ENCODE assay signal across 38 cellular contexts in genomic region chr5:74655206-74655605, GRCh38.
"Had no signal": no experiment of that assay in that cellular context is flagged by ENCODE, and none has a peak within 500 bp of the region (broad histone marks: within the 10 kb centered on the region; RNA-seq: fewer than 3 reads in every experiment).

No MANE protein-coding gene starts in this region.

- H3K4me3 ChIP-seq: adrenal gland, ascending aorta, body of pancreas, breast epithelium, cardiac muscle cell had no signal

- H3K27ac Mint-ChIP-seq: activated naive CD4-positive, alpha-beta T cell treated with anti-CD3 and anti-CD28 coated beads for 36 hours; activated naive CD4-positive, alpha-beta T cell treated with anti-CD3 and anti-CD28 coated beads, Interleukin-2, amount 10 ng/mL, durations not matched to agents 7 days and 5 days; activated naive CD4-positive, alpha-beta T cell treated with anti-CD3 and anti-CD28 coated beads, Interleukin-2, amount 50 U/mL, for 72 hours; activated naive CD8-positive, alpha-beta T cell; activated naive CD8-positive, alpha-beta T cell treated with anti-CD3 and anti-CD28 coated beads for 36 hours; activated naive CD8-positive, alpha-beta T cell treated with anti-CD3 and anti-CD28 coated beads, Interleukin-2, amount 10 ng/mL, durations not matched to agents 7 days and 5 days; activated naive CD8-positive, alpha-beta T cell treated with anti-CD3 and anti-CD28 coated beads, Interleukin-2, amount 50 U/mL, for 24 hours; activated T-cell treated with anti-CD3 and anti-CD28 coated beads, Interleukin-2, amount 50 U/mL, for 24 hours; activated T-cell treated with anti-CD3 and anti-CD28 coated beads, Interleukin-2, amount 50 U/mL, for 72 hours; activated T-helper 1 cell treated with anti-CD3 and anti-CD28 coated beads, Interleukin-12 subunit alpha, Interleukin-12 subunit beta, Interleukin-2, Interleukin-4 antibody, amounts not matched to agents 30 ng/mL and 10 ng/mL and 1 ng/mL, durations not matched to agents 14 hours and 24 hours and 36 hours; activated T-helper 17 cell treated with anti-CD3 and anti-CD28 coated beads, Interleukin-2, amount 50 U/mL, for 72 hours; activated T-helper 2 cell treated with anti-CD3 and anti-CD28 coated beads, Interferon-gamma antibody, Interleukin-2, Interleukin-4, amounts not matched to agents 10 μg/mL and 5 μg/mL and 100 μg/mL, durations not matched to agents 14 hours and 24 hours and 36 hours; brain had no signal

- H3K4me1 ChIP-seq: adrenal gland, ascending aorta, breast epithelium had no signal

- H3K27ac ChIP-seq: adrenal gland, ascending aorta, body of pancreas, brain microvascular endothelial cell, breast epithelium, cardiac muscle cell had no signal

- H3K9me3 ChIP-seq: adrenal gland, ascending aorta, body of pancreas, breast epithelium had no signal

- H3K27me3 ChIP-seq: adrenal gland, ascending aorta, body of pancreas, brain microvascular endothelial cell, breast epithelium, cardiac muscle cell had no signal

- H3K36me3 Mint-ChIP-seq: activated naive CD4-positive, alpha-beta T cell treated with anti-CD3 and anti-CD28 coated beads, Interleukin-2, amount 10 ng/mL, durations not matched to agents 7 days and 5 days; activated naive CD4-positive, alpha-beta T cell treated with anti-CD3 and anti-CD28 coated beads, Interleukin-2, amount 50 U/mL, for 24 hours; activated naive CD4-positive, alpha-beta T cell treated with anti-CD3 and anti-CD28 coated beads, Interleukin-2, amount 50 U/mL, for 72 hours; activated naive CD8-positive, alpha-beta T cell; activated naive CD8-positive, alpha-beta T cell treated with anti-CD3 and anti-CD28 coated beads for 36 hours; activated naive CD8-positive, alpha-beta T cell treated with anti-CD3 and anti-CD28 coated beads, Interleukin-2, amount 10 ng/mL, durations not matched to agents 7 days and 5 days; brain had no signal

- H3K9me3 Mint-ChIP-seq: activated naive CD4-positive, alpha-beta T cell treated with anti-CD3 and anti-CD28 coated beads for 36 hours; activated naive CD4-positive, alpha-beta T cell treated with anti-CD3 and anti-CD28 coated beads, Interleukin-2, amount 10 ng/mL, durations not matched to agents 7 days and 5 days; activated naive CD4-positive, alpha-beta T cell treated with anti-CD3 and anti-CD28 coated beads, Interleukin-2, amount 50 U/mL, for 24 hours; activated naive CD4-positive, alpha-beta T cell treated with anti-CD3 and anti-CD28 coated beads, Interleukin-2, amount 50 U/mL, for 72 hours; activated naive CD8-positive, alpha-beta T cell treated with anti-CD3 and anti-CD28 coated beads for 36 hours; activated naive CD8-positive, alpha-beta T cell treated with anti-CD3 and anti-CD28 coated beads, Interleukin-2, amount 10 ng/mL, durations not matched to agents 7 days and 5 days; activated naive CD8-positive, alpha-beta T cell treated with anti-CD3 and anti-CD28 coated beads, Interleukin-2, amount 50 U/mL, for 24 hours; activated T-cell treated with anti-CD3 and anti-CD28 coated beads, Interleukin-2, amount 50 U/mL, for 24 hours; activated T-cell treated with anti-CD3 and anti-CD28 coated beads, Interleukin-2, amount 50 U/mL, for 4 hours; activated T-cell treated with anti-CD3 and anti-CD28 coated beads, Interleukin-2, amount 50 U/mL, for 72 hours; activated T-helper 1 cell treated with anti-CD3 and anti-CD28 coated beads, Interleukin-12 subunit alpha, Interleukin-12 subunit beta, Interleukin-2, Interleukin-4 antibody, amounts not matched to agents 30 ng/mL and 10 ng/mL and 1 ng/mL, durations not matched to agents 14 hours and 24 hours and 36 hours; activated T-helper 17 cell treated with anti-CD3 and anti-CD28 coated beads, Interleukin-2, amount 50 U/mL, for 72 hours; activated T-helper 2 cell treated with anti-CD3 and anti-CD28 coated beads, Interferon-gamma antibody, Interleukin-2, Interleukin-4, amounts not matched to agents 10 μg/mL and 5 μg/mL and 100 μg/mL, durations not matched to agents 14 hours and 24 hours and 36 hours; central memory CD8-positive, alpha-beta T cell had no signal

- DNase-seq: activated effector memory CD4-positive, alpha-beta T cell treated with anti-CD3 and anti-CD28 coated beads, Interleukin-2, amount 50 U/mL, for 16 hours; activated effector memory CD4-positive, alpha-beta T cell treated with Interleukin-2 at 50 U/mL for 16 hours; activated gamma-delta T cell; activated gamma-delta T cell treated with Interleukin-2 at 50 U/mL for 16 hours; activated naive CD4-positive, alpha-beta T cell; activated naive CD4-positive, alpha-beta T cell treated with anti-CD3 and anti-CD28 coated beads for 36 hours; activated naive CD4-positive, alpha-beta T cell treated with anti-CD3 and anti-CD28 coated beads, Interleukin-2, amount 10 ng/mL, durations not matched to agents 7 days and 5 days; activated naive CD4-positive, alpha-beta T cell treated with anti-CD3 and anti-CD28 coated beads, Interleukin-2, amount 50 U/mL, for 16 hours; activated naive CD4-positive, alpha-beta T cell treated with Interleukin-2 at 50 U/mL for 16 hours; activated naive CD8-positive, alpha-beta T cell treated with anti-CD3 and anti-CD28 coated beads for 36 hours; activated naive CD8-positive, alpha-beta T cell treated with anti-CD3 and anti-CD28 coated beads, Interleukin-2, amount 10 ng/mL, durations not matched to agents 7 days and 5 days; activated naive CD8-positive, alpha-beta T cell treated with anti-CD3 and anti-CD28 coated beads, Interleukin-2, amount 50 U/mL, for 24 hours; activated T-cell treated with anti-CD3 and anti-CD28 coated beads for 4 hours; activated T-cell treated with anti-CD3 and anti-CD28 coated beads, Interleukin-2, amount 50 U/mL, for 1 hour; activated T-cell treated with anti-CD3 and anti-CD28 coated beads, Interleukin-2, amount 50 U/mL, for 24 hours; activated T-cell treated with anti-CD3 and anti-CD28 coated beads, Interleukin-2, amount 50 U/mL, for 4 hours; activated T-cell treated with anti-CD3 and anti-CD28 coated beads, Interleukin-2, amount 50 U/mL, for 48 hours; activated T-cell treated with anti-CD3 and anti-CD28 coated beads, Interleukin-2, amount 50 U/mL, for 72 hours; adrenal gland; amniotic stem cell; amygdala; anterior cingulate cortex; aorta; body of pancreas; brain microvascular endothelial cell; caudate nucleus; central memory CD4-positive, alpha-beta T cell had no signal

- ATAC-seq: activated naive CD4-positive, alpha-beta T cell treated with anti-CD3 and anti-CD28 coated beads, Interleukin-2, amount 50 U/mL, for 72 hours; activated naive CD8-positive, alpha-beta T cell treated with anti-CD3 and anti-CD28 coated beads, Interleukin-2, amount 50 U/mL, for 24 hours; activated T-cell treated with anti-CD3 and anti-CD28 coated beads, Interleukin-2, amount 50 U/mL, for 4 hours; activated T-cell treated with anti-CD3 and anti-CD28 coated beads, Interleukin-2, amount 50 U/mL, for 72 hours; activated T-helper 17 cell treated with anti-CD3 and anti-CD28 coated beads, Interleukin-2, amount 50 U/mL, for 72 hours; body of pancreas had no signal

- H3K4me1 Mint-ChIP-seq: activated naive CD4-positive, alpha-beta T cell treated with anti-CD3 and anti-CD28 coated beads, Interleukin-2, amount 10 ng/mL, durations not matched to agents 7 days and 5 days; activated naive CD4-positive, alpha-beta T cell treated with anti-CD3 and anti-CD28 coated beads, Interleukin-2, amount 50 U/mL, for 24 hours; activated naive CD8-positive, alpha-beta T cell treated with anti-CD3 and anti-CD28 coated beads for 36 hours; activated naive CD8-positive, alpha-beta T cell treated with anti-CD3 and anti-CD28 coated beads, Interleukin-2, amount 10 ng/mL, durations not matched to agents 7 days and 5 days; activated naive CD8-positive, alpha-beta T cell treated with anti-CD3 and anti-CD28 coated beads, Interleukin-2, amount 50 U/mL, for 24 hours; activated T-helper 17 cell treated with anti-CD3 and anti-CD28 coated beads, Interleukin-2, amount 50 U/mL, for 72 hours had no signal

- H3K36me3 ChIP-seq: adrenal gland, ascending aorta, brain microvascular endothelial cell, breast epithelium, cardiac muscle cell had no signal

- H3K4me3 Mint-ChIP-seq: activated naive CD4-positive, alpha-beta T cell treated with anti-CD3 and anti-CD28 coated beads for 36 hours; activated naive CD4-positive, alpha-beta T cell treated with anti-CD3 and anti-CD28 coated beads, Interleukin-2, amount 10 ng/mL, durations not matched to agents 7 days and 5 days; activated naive CD4-positive, alpha-beta T cell treated with anti-CD3 and anti-CD28 coated beads, Interleukin-2, amount 50 U/mL, for 24 hours; activated naive CD8-positive, alpha-beta T cell; activated naive CD8-positive, alpha-beta T cell treated with anti-CD3 and anti-CD28 coated beads for 36 hours; activated naive CD8-positive, alpha-beta T cell treated with anti-CD3 and anti-CD28 coated beads, Interleukin-2, amount 10 ng/mL, durations not matched to agents 7 days and 5 days; activated naive CD8-positive, alpha-beta T cell treated with anti-CD3 and anti-CD28 coated beads, Interleukin-2, amount 50 U/mL, for 24 hours; activated T-cell treated with anti-CD3 and anti-CD28 coated beads, Interleukin-2, amount 50 U/mL, for 24 hours; activated T-cell treated with anti-CD3 and anti-CD28 coated beads, Interleukin-2, amount 50 U/mL, for 4 hours; activated T-cell treated with anti-CD3 and anti-CD28 coated beads, Interleukin-2, amount 50 U/mL, for 72 hours; activated T-helper 1 cell treated with anti-CD3 and anti-CD28 coated beads, Interleukin-12 subunit alpha, Interleukin-12 subunit beta, Interleukin-2, Interleukin-4 antibody, amounts not matched to agents 30 ng/mL and 10 ng/mL and 1 ng/mL, durations not matched to agents 14 hours and 24 hours and 36 hours; activated T-helper 17 cell treated with anti-CD3 and anti-CD28 coated beads, Interleukin-2, amount 50 U/mL, for 72 hours; brain; central memory CD8-positive, alpha-beta T cell had no signal
